33 cellular contexts compared by ENCODE assay signal in genomic region chr1:178502330-178502714, GRCh38. TPM values are rescaled to one million over a fixed set of nuclear protein-coding genes. Genes with fewer than 3 reads are reported as not detected.
"Had no signal": no experiment of that assay in that cellular context is flagged by ENCODE, and none has a peak within 500 bp of the region (broad histone marks: within the 10 kb centered on the region; RNA-seq: fewer than 3 reads in every experiment).

No MANE protein-coding gene starts in this region.

- H3K36me3 Mint-ChIP-seq: activated naive CD8-positive, alpha-beta T cell; T-cell; WTC11 had no signal

- H3K4me3 Mint-ChIP-seq: activated CD4-positive, alpha-beta memory T cell treated with anti-CD3 and anti-CD28 coated beads, Interleukin-2, amount 10 ng/mL, durations not matched to agents 7 days and 5 days; activated CD4-positive, alpha-beta T cell treated with anti-CD3 and anti-CD28 coated beads, Interleukin-2, amount 10 ng/mL, durations not matched to agents 7 days and 5 days; activated naive CD8-positive, alpha-beta T cell; activated T-cell treated with anti-CD3 and anti-CD28 coated beads, Interleukin-2, amount 50 U/mL, for 4 hours; activated T-helper 17 cell treated with anti-CD3 and anti-CD28 coated beads, Interleukin-2, amount 50 U/mL, for 72 hours; central memory CD8-positive, alpha-beta T cell; dendritic cell treated with granulocyte-macrophage colony-stimulating factor and Interleukin-4, amounts not matched to agents 40 ng/mL and 50 ng/mL, for 4 days; effector memory CD8-positive, alpha-beta T cell; T-cell; T-helper 1 cell treated with Interleukin-12 subunit alpha and Interleukin-12 subunit beta and Interleukin-4 antibody, amounts not matched to agents 30 μg/mL and 1 μg/mL, for 36 hours; WTC11 had no signal

- H3K27ac Mint-ChIP-seq: activated CD4-positive, alpha-beta memory T cell treated with anti-CD3 and anti-CD28 coated beads, Interleukin-2, amount 10 ng/mL, durations not matched to agents 7 days and 5 days; activated CD4-positive, alpha-beta T cell treated with anti-CD3 and anti-CD28 coated beads, Interleukin-2, amount 10 ng/mL, durations not matched to agents 7 days and 5 days; activated naive CD8-positive, alpha-beta T cell; activated T-helper 17 cell treated with anti-CD3 and anti-CD28 coated beads, Interleukin-2, amount 50 U/mL, for 72 hours; dendritic cell treated with granulocyte-macrophage colony-stimulating factor and Interleukin-4, amounts not matched to agents 40 ng/mL and 50 ng/mL, for 4 days; effector memory CD8-positive, alpha-beta T cell; T-cell; T-helper 1 cell treated with Interleukin-12 subunit alpha and Interleukin-12 subunit beta and Interleukin-4 antibody, amounts not matched to agents 30 μg/mL and 1 μg/mL, for 36 hours; WTC11 had no signal

- H3K9me3 Mint-ChIP-seq: activated CD4-positive, alpha-beta memory T cell treated with anti-CD3 and anti-CD28 coated beads, Interleukin-2, amount 10 ng/mL, durations not matched to agents 7 days and 5 days; activated CD4-positive, alpha-beta T cell treated with anti-CD3 and anti-CD28 coated beads, Interleukin-2, amount 10 ng/mL, durations not matched to agents 7 days and 5 days; activated T-cell treated with anti-CD3 and anti-CD28 coated beads, Interleukin-2, amount 50 U/mL, for 4 hours; activated T-helper 17 cell treated with anti-CD3 and anti-CD28 coated beads, Interleukin-2, amount 50 U/mL, for 72 hours; central memory CD8-positive, alpha-beta T cell; dendritic cell treated with granulocyte-macrophage colony-stimulating factor and Interleukin-4, amounts not matched to agents 40 ng/mL and 50 ng/mL, for 4 days; effector memory CD8-positive, alpha-beta T cell; T-cell; T-helper 1 cell treated with Interleukin-12 subunit alpha and Interleukin-12 subunit beta and Interleukin-4 antibody, amounts not matched to agents 30 μg/mL and 1 μg/mL, for 36 hours; WTC11 had no signal

- H3K27ac ChIP-seq: brain microvascular endothelial cell, coronary artery, dorsolateral prefrontal cortex, epithelial cell of prostate, esophagus squamous epithelium, gastroesophageal sphincter, heart right ventricle, VCaP had no signal

- H3K9me3 ChIP-seq: esophagus squamous epithelium, gastroesophageal sphincter, heart right ventricle had no signal

- H3K27me3 ChIP-seq: brain microvascular endothelial cell, dorsolateral prefrontal cortex, esophagus squamous epithelium, heart right ventricle had no signal

- DNase-seq: activated CD4-positive, alpha-beta T cell treated with anti-CD3 and anti-CD28 coated beads for 1 hour; amniotic stem cell; effector CD4-positive, alpha-beta T cell; esophagus squamous epithelium had no signal

- H3K36me3 ChIP-seq: brain microvascular endothelial cell, esophagus squamous epithelium, gastroesophageal sphincter, heart right ventricle had no signal

- H3K4me3 ChIP-seq: coronary artery, dorsolateral prefrontal cortex, esophagus squamous epithelium, gastroesophageal sphincter, heart right ventricle had no signal

- H3K4me1 ChIP-seq: gastroesophageal sphincter had no signal

- H3K27me3 Mint-ChIP-seq: activated CD4-positive, alpha-beta memory T cell treated with anti-CD3 and anti-CD28 coated beads, Interleukin-2, amount 10 ng/mL, durations not matched to agents 7 days and 5 days; activated CD4-positive, alpha-beta T cell treated with anti-CD3 and anti-CD28 coated beads, Interleukin-2, amount 10 ng/mL, durations not matched to agents 7 days and 5 days; dendritic cell treated with granulocyte-macrophage colony-stimulating factor and Interleukin-4, amounts not matched to agents 40 ng/mL and 50 ng/mL, for 4 days had no signal

- H3K4me1 Mint-ChIP-seq: activated CD4-positive, alpha-beta memory T cell treated with anti-CD3 and anti-CD28 coated beads, Interleukin-2, amount 10 ng/mL, durations not matched to agents 7 days and 5 days; activated CD4-positive, alpha-beta T cell treated with anti-CD3 and anti-CD28 coated beads, Interleukin-2, amount 10 ng/mL, durations not matched to agents 7 days and 5 days; activated T-helper 17 cell treated with anti-CD3 and anti-CD28 coated beads, Interleukin-2, amount 50 U/mL, for 72 hours; central memory CD8-positive, alpha-beta T cell; T-cell had no signal

RNA-seq across cellular contexts. Expression of gene CLEC20A, which starts 5.6 kb away (rescaled TPM):
- total RNA-seq: activated CD4-positive, alpha-beta memory T cell treated with anti-CD3 and anti-CD28 coated beads, Interleukin-2, amount 10 ng/mL, durations not matched to agents 7 days and 5 days; activated CD4-positive, alpha-beta T cell treated with anti-CD3 and anti-CD28 coated beads, Interleukin-2, amount 10 ng/mL, durations not matched to agents 7 days and 5 days; activated T-cell treated with anti-CD3 and anti-CD28 coated beads, Interleukin-2, amount 50 U/mL, for 4 hours; activated T-helper 17 cell treated with anti-CD3 and anti-CD28 coated beads, Interleukin-2, amount 50 U/mL, for 72 hours; astrocyte; bronchial epithelial cell; cardiac septum; cerebellum; endothelial cell of umbilical vein; esophagus squamous epithelium; fibroblast of lung; fibroblast of villous mesenchyme; gastroesophageal sphincter; glomerular endothelial cell; heart right ventricle; T-cell; T-helper 2 cell treated with Interferon-gamma antibody and Interleukin-4, amounts not matched to agents 100 ng/mL and 5 ng/mL, for 36 hours; WTC11 had no signal
- polyA plus RNA-seq: adipose tissue, endothelial cell of umbilical vein, esophagus, fibroblast of lung, heart right ventricle had no signal

RNA-seq across cellular contexts. Expression of gene TEX35, which starts 10.6 kb away (rescaled TPM):
- total RNA-seq: activated CD4-positive, alpha-beta memory T cell treated with anti-CD3 and anti-CD28 coated beads, Interleukin-2, amount 10 ng/mL, durations not matched to agents 7 days and 5 days; activated CD4-positive, alpha-beta T cell treated with anti-CD3 and anti-CD28 coated beads, Interleukin-2, amount 10 ng/mL, durations not matched to agents 7 days and 5 days; activated T-cell treated with anti-CD3 and anti-CD28 coated beads, Interleukin-2, amount 50 U/mL, for 4 hours; activated T-helper 17 cell treated with anti-CD3 and anti-CD28 coated beads, Interleukin-2, amount 50 U/mL, for 72 hours; astrocyte; bronchial epithelial cell; cardiac septum; cerebellum; endothelial cell of umbilical vein; esophagus squamous epithelium; fibroblast of lung; gastroesophageal sphincter; glomerular endothelial cell; T-cell; T-helper 2 cell treated with Interferon-gamma antibody and Interleukin-4, amounts not matched to agents 100 ng/mL and 5 ng/mL, for 36 hours; WTC11 had no signal
- polyA plus RNA-seq: endothelial cell of umbilical vein had no signal
